8 cellular contexts compared by ENCODE assay signal in genomic region chr19:41959056-41960053, GRCh38. TPM values are rescaled to one million over a fixed set of nuclear protein-coding genes. Genes with fewer than 3 reads are reported as not detected.
DNase-seq lines count a peak whose midpoint lies in the region; ATAC-seq and TF ChIP-seq lines count a peak whose summit lies in the region.

A gene with protein sequence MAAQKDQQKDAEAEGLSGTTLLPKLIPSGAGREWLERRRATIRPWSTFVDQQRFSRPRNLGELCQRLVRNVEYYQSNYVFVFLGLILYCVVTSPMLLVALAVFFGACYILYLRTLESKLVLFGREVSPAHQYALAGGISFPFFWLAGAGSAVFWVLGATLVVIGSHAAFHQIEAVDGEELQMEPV (minus strand): TSS chr19:41959321. CDS start chr19:41959292, 29 bp downstream.

- intact Hi-C loops in PC-9 (cut with micrococcal nuclease; ENCODE audit: unreplicated experiment) = loop anchor here (2.0 to 10.0 kb wide), 5 partner anchors 118 to 315 kb away; partner anchors contain the start of genes CEACAM6 and ZNF574

- peak; percentile 77 for ATAC-seq in GM21529 (IDR thresholded peaks at IDR 0.05; ENCODE audit: unreplicated experiment)

- no peaks in the 10 kb centered on the region; the same call in 1 of the 2 replicates for H4K20me1 ChIP-seq in PC-9 (ENCODE audit: insufficient read depth)

- TSS peak; percentile 58 for BruUV-seq in PC-9 (replicated peaks; lab: Mats Ljungman, UMichigan)

- H3K9ac ChIP-seq in mucosa of stomach (ENCODE audit: low read length) = peak within 1 kb of the TSS; percentile 92

- H3F3A ChIP-seq in PC-9 (ENCODE audit: insufficient read depth, low read depth) = peaks cover 5% of the 10 kb centered on the region; the same call in 1 of the 2 replicates

- H3K4me3 ChIP-seq in Jurkat, Clone E6-1 (ENCODE audit: low read length) = peak within 1 kb of the TSS; percentile 78
- H3K4me3 ChIP-seq in PC-9 (peak within 1 kb of the TSS; percentile 67), mucosa of stomach (ENCODE audit: low read length) (peak within 1 kb of the TSS; percentile 81)

- H3K9me3 ChIP-seq in PC-9 (ENCODE audit: insufficient read depth, low read depth) (no peaks in the 10 kb centered on the region), mucosa of stomach (ENCODE audit: control insufficient read depth, low read length) (no peaks in the 10 kb centered on the region)

- CTCF ChIA-PET in PC-9 (lab: Charles Lee) = interaction anchor here (0.6 kb wide), 1 partner anchor 76 kb away, joined by 3 read pairs; no protein-coding TSS in a partner anchor

- H3K79me2 ChIP-seq in PC-9 (ENCODE audit: low read depth) = no peaks in the 10 kb centered on the region

- H3K36me3 ChIP-seq in PC-9 (ENCODE audit: low read depth) = no peaks in the 10 kb centered on the region
- H3K36me3 ChIP-seq in mucosa of stomach (ENCODE audit: control insufficient read depth, insufficient read depth, low read length) = no peaks in the 10 kb centered on the region

- H3K9me2 ChIP-seq in PC-9 (ENCODE audit: insufficient read depth) = no peaks in the 10 kb centered on the region

- H3K4me1 ChIP-seq in PC-9 (replicated peaks; ENCODE audit: insufficient read depth) = peaks cover 11% of the 10 kb centered on the region
- peaks cover 30% of the 10 kb centered on the region for H3K4me1 ChIP-seq in mucosa of stomach (ENCODE audit: control insufficient read depth, insufficient read depth, low read length)

- peak within 1 kb of the TSS; percentile 75 for H3K4me2 ChIP-seq in PC-9

- H2AFZ ChIP-seq in PC-9 = peak within 1 kb of the TSS; percentile 90

- TF ChIP-seq POLR2A in erythroblast (IDR thresholded peaks at IDR 0.05; ENCODE audit: low read length) = no peak

- H3K27me3 ChIP-seq in PC-9 (ENCODE audit: insufficient read depth, low read depth) (no peaks in the 10 kb centered on the region), mucosa of stomach (ENCODE audit: control insufficient read depth, insufficient read depth, low read length) (no peaks in the 10 kb centered on the region)

- DNase-seq in DMS114 treated with DMSO at 0.1 percent for 48 hours (lab: John Stamatoyannopoulos, UW; ENCODE audit: unreplicated experiment) = peak; percentile 97
- peak; percentile 86 for DNase-seq in Jurkat, Clone E6-1 (ENCODE audit: low read depth, low spot score)
- peak; percentile 84 to 86 for DNase-seq in PC-9
- DNase-seq in activated T-cell treated with anti-CD3 and anti-CD28 coated beads, Interleukin-2, amount 50 U/mL, for 1 hour = peak; percentile 85
- peak; percentile 84 to 92 for DNase-seq in erythroblast (lab: John Stamatoyannopoulos, UW)
- peak; percentile 66 to 72 for DNase-seq in stimulated activated CD8-positive, alpha-beta memory T cell treated with anti-CD3 and anti-CD28 coated beads, Interleukin-7, amount 100 ng/mL, for 1 hour (ENCODE audit: low read depth in 2 of 2)

- 0 out of 2 replicates have a peak, but pooled peaks have one; percentile 32 for TF ChIP-seq CTCF in PC-9 (conservative IDR thresholded peaks at IDR 0.05)

- POLR2A ChIA-PET in PC-9 (lab: Charles Lee; ENCODE audit: unreplicated experiment) = interaction anchor here (0.8 to 1.1 kb wide), 2 partner anchors 99 to 117 kb away, joined by 3 to 8 read pairs; partner anchors contain the start of genes RPS19 and ZNF574

- peak within 1 kb of the TSS; percentile 24; the same call in 1 of the 2 replicates for H3K27ac ChIP-seq in PC-9

RNA-seq across cellular contexts. Expression of the gene that starts here (rescaled TPM):
- 104 TPM for polyA plus RNA-seq in Jurkat, Clone E6-1 (2012; ENCODE audit: insufficient read depth, insufficient read length)
- 110 and 188 TPM in 2 replicates for total RNA-seq in PC-9 (2021)

Comparison
In these comparisons a context has a peak if more than half of its experiments do, and no peak if none do; other contexts are left out.
1. Peak in every context shown above with its lines: DNase-seq, ATAC-seq, H3K4me3 ChIP-seq and H3K27ac ChIP-seq.